ENCODE assay signal across 22 cellular contexts in the genomic region with DNA sequence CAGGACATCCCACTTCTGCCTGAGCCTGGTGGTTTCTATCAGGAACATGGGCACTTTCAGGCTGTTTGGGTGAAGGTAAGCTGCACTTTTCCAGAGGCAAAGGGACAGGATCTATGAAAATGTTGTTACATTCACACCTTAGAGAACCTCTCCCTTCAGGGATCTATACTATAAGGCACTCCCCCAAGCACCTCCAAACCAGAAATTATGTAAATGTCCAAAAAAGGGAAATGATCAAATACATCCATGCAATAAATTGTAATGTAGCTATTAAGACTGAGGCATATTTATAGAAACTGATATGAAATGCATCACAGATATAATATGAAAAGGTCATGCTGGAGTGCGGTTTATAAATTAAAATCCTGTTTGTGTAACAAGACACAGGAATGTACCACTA.
"Had no signal": no experiment of that assay in that cellular context is flagged by ENCODE, and none has a peak within 500 bp of the region (broad histone marks: within the 10 kb centered on the region; RNA-seq: fewer than 3 reads in every experiment).

No MANE protein-coding gene starts in this region.

- H3K27ac Mint-ChIP-seq: activated CD4-positive, alpha-beta memory T cell treated with anti-CD3 and anti-CD28 coated beads for 36 hours; activated CD4-positive, alpha-beta T cell treated with anti-CD3 and anti-CD28 coated beads, Interleukin-2, amount 10 ng/mL, durations not matched to agents 7 days and 5 days; activated naive CD8-positive, alpha-beta T cell treated with anti-CD3 and anti-CD28 coated beads for 36 hours; T-helper 1 cell treated with Interleukin-12 subunit alpha and Interleukin-12 subunit beta and Interleukin-4 antibody, amounts not matched to agents 30 μg/mL and 1 μg/mL, for 36 hours; WTC11 had no signal

- DNase-seq: activated CD4-positive, alpha-beta memory T cell treated with anti-CD3 and anti-CD28 coated beads for 36 hours; activated CD4-positive, alpha-beta T cell treated with anti-CD3 and anti-CD28 coated beads, Interleukin-2, amount 10 ng/mL, durations not matched to agents 7 days and 5 days; activated CD8-positive, alpha-beta memory T cell treated with anti-CD3 and anti-CD28 coated beads for 24 hours; activated effector memory CD4-positive, alpha-beta T cell treated with anti-CD3 and anti-CD28 coated beads, Interleukin-2, amount 50 U/mL, for 16 hours; activated naive CD4-positive, alpha-beta T cell treated with Interleukin-2 at 50 U/mL for 16 hours; activated naive CD8-positive, alpha-beta T cell treated with anti-CD3 and anti-CD28 coated beads for 36 hours; activated T-cell treated with anti-CD3 and anti-CD28 coated beads, Interleukin-2, amount 50 U/mL, for 4 hours; anterior cingulate cortex; cerebellar nuclear complex; KG1; MV-4-11; NCI-H1092 treated with DMSO at 0.1 percent for 48 hours; NCI-H1417 treated with DMSO at 0.1 percent for 48 hours; NCI-H1694; NCI-H2029; NCI-H2107; NCI-H510A treated with DMSO at 0.1 percent for 48 hours; NCI-H69; PC-3; SHP77 treated with DMSO at 0.1 percent for 48 hours had no signal

- ATAC-seq: activated T-cell treated with anti-CD3 and anti-CD28 coated beads, Interleukin-2, amount 50 U/mL, for 4 hours; PC-3; WTC11 had no signal

- H3K9me3 Mint-ChIP-seq: activated CD4-positive, alpha-beta memory T cell treated with anti-CD3 and anti-CD28 coated beads for 36 hours; activated CD4-positive, alpha-beta T cell treated with anti-CD3 and anti-CD28 coated beads, Interleukin-2, amount 10 ng/mL, durations not matched to agents 7 days and 5 days; activated naive CD8-positive, alpha-beta T cell treated with anti-CD3 and anti-CD28 coated beads for 36 hours; activated T-cell treated with anti-CD3 and anti-CD28 coated beads, Interleukin-2, amount 50 U/mL, for 4 hours; T-helper 1 cell treated with Interleukin-12 subunit alpha and Interleukin-12 subunit beta and Interleukin-4 antibody, amounts not matched to agents 30 μg/mL and 1 μg/mL, for 36 hours; WTC11 had no signal

- H3K27me3 Mint-ChIP-seq: activated CD4-positive, alpha-beta memory T cell treated with anti-CD3 and anti-CD28 coated beads for 36 hours; activated CD4-positive, alpha-beta T cell treated with anti-CD3 and anti-CD28 coated beads, Interleukin-2, amount 10 ng/mL, durations not matched to agents 7 days and 5 days; activated naive CD8-positive, alpha-beta T cell treated with anti-CD3 and anti-CD28 coated beads for 36 hours had no signal

- H3K4me3 Mint-ChIP-seq: activated CD4-positive, alpha-beta memory T cell treated with anti-CD3 and anti-CD28 coated beads for 36 hours; activated CD4-positive, alpha-beta T cell treated with anti-CD3 and anti-CD28 coated beads, Interleukin-2, amount 10 ng/mL, durations not matched to agents 7 days and 5 days; activated naive CD8-positive, alpha-beta T cell treated with anti-CD3 and anti-CD28 coated beads for 36 hours; activated T-cell treated with anti-CD3 and anti-CD28 coated beads, Interleukin-2, amount 50 U/mL, for 4 hours; T-helper 1 cell treated with Interleukin-12 subunit alpha and Interleukin-12 subunit beta and Interleukin-4 antibody, amounts not matched to agents 30 μg/mL and 1 μg/mL, for 36 hours; WTC11 had no signal

- H3K4me1 Mint-ChIP-seq: activated CD4-positive, alpha-beta T cell treated with anti-CD3 and anti-CD28 coated beads, Interleukin-2, amount 10 ng/mL, durations not matched to agents 7 days and 5 days; activated naive CD8-positive, alpha-beta T cell treated with anti-CD3 and anti-CD28 coated beads for 36 hours; WTC11 had no signal
